ENCODE assay signal across 1 cellular context in genomic region chr5:138245717-138246116, GRCh38.
TF ChIP-seq lines count a peak whose summit lies in the region.

No MANE protein-coding gene starts in this region.

TF ChIP-seq in HepG2, 621 proteins besides CTCF, POLR2A, EP300 and RAD21 (continued from another document):
- TF ChIP-seq SALL1 (CRISPR knock-in tag; IDR thresholded peaks at IDR 0.05) (peak; percentile 63; the same call in 1 of the 2 replicates), ZBTB42 (CRISPR knock-in tag; IDR thresholded peaks at IDR 0.05) (no peak), HOXA9 (CRISPR knock-in tag; IDR thresholded peaks at IDR 0.05; ENCODE audit: borderline replicate concordance) (no peak)
